Comparison of ENCODE assay signal across 18 cellular contexts in genomic region chr17:7002288-7003047, GRCh38. TPM values are rescaled to one million over a fixed set of nuclear protein-coding genes. Genes with fewer than 3 reads are reported as not detected.
A peak's percentile ranks its signal among the peaks of the same experiment; 100 is the strongest.
DNase-seq lines count a peak whose midpoint lies in the region; ATAC-seq, FAIRE-seq and TF ChIP-seq lines count a peak whose summit lies in the region.
"Had no signal": no experiment of that assay in that cellular context is flagged by ENCODE, and none has a peak within 500 bp of the region (broad histone marks: within the 10 kb centered on the region; RNA-seq: fewer than 3 reads in every experiment).

No MANE protein-coding gene starts in this region.

- H3K79me1 ChIP-seq in IMR-90 (ENCODE audit: low read depth in 1 of 2, low read length in 2 of 2): peaks cover 10 to 41% of the 10 kb centered on the region in 2 experiments

- TF ChIP-seq EP300 in HepG2 (IDR thresholded peaks at IDR 0.05; ENCODE audit: low read depth in 2 of 2, low read length in 2 of 2) (no peak), HepG2 (CRISPR knock-in tag; IDR thresholded peaks at IDR 0.05; ENCODE audit: borderline replicate concordance) (no peak)

- 95% methylated on average over 6 of the region's 6 CpGs for WGBS in HepG2 (ENCODE audit: low lambda C conversion rate)
- 89% methylated on average over 5 of the region's 6 CpGs for WGBS in right lobe of liver (ENCODE audit: insufficient coverage, low coverage, low lambda C conversion rate, missing lambda C conversion rate)
- WGBS in IMR-90 (ENCODE audit: extremely low coverage in 2 of 2, insufficient read length in 1 of 2), 2 experiments: 100% methylated on average over 3 of the region's 6 CpGs; no CpG with 5 or more reads in 1 of the 2 experiments

- dilution Hi-C loops in IMR-90 (cut with HindIII; ENCODE audit: low sequenced_read_pairs, unreplicated experiment): no loop called here

- H3K36me3 ChIP-seq in HepG2 (replicated peaks in 1 of 2; ENCODE audit: control insufficient read depth in 1 of 2, insufficient read depth in 2 of 2, low read length in 2 of 2) (peaks cover 16 to 46% of the 10 kb centered on the region in 2 experiments; a peak in 4 of 5 replicates), right lobe of liver (peaks cover 4 to 27% (median 12%) of the 10 kb centered on the region in 4 donors), IMR-90 (ENCODE audit: control insufficient read depth, insufficient read depth, low read length) (peaks cover 36% of the 10 kb centered on the region)

- H3K4me2 ChIP-seq in HepG2 (ENCODE audit: low read depth, low read length) (no peak overlapping the region), IMR-90 (ENCODE audit: low read depth, low read length) (no peak overlapping the region)
- H3K4me2 ChIP-seq: BLaER1 treated with 17β-estradiol and CSF1 and Interleukin-3, amounts not matched to agents 10 nM and 100 nM had no signal

- H3K23ac ChIP-seq in IMR-90 (ENCODE audit: low read depth, low read length): no peak overlapping the region

- no peak for TF ChIP-seq CTCF in HepG2 (CRISPR knock-in tag; IDR thresholded peaks at IDR 0.05)
- TF ChIP-seq CTCF in right lobe of liver (IDR thresholded peaks at IDR 0.05): no peak
- TF ChIP-seq CTCF in IMR-90 (conservative IDR thresholded peaks at IDR 0.05; ENCODE audit: low read depth, low read length): no peak

- no peaks in the 10 kb centered on the region for H3K9me1 ChIP-seq in IMR-90 (ENCODE audit: insufficient read depth, low read length)

- BruUV-seq in HepG2 (replicated peaks; lab: Mats Ljungman, UMichigan) (no TSS peak), IMR-90 (replicated peaks; lab: Mats Ljungman, UMichigan) (no TSS peak)

- no peak overlapping the region for H2BK20ac ChIP-seq in IMR-90 (ENCODE audit: low read depth, low read length)

- DNase-seq in HepG2 (ENCODE audit: low spot score) (no peak), right lobe of liver (no peak), IMR-90 (no peak), left colon (no peak), posterior vena cava (ENCODE audit: low spot score) (no peak), GF-D8 (lab: John Stamatoyannopoulos, UW) (no peak)
- DNase-seq in activated CD4-positive, alpha-beta T cell treated with anti-CD3 and anti-CD28 coated beads for 48 hours: no peak
- DNase-seq: 8988T, COR-L47, DMS153, DMS79 treated with DMSO at 0.1 percent for 48 hours, EL, HFFc6 had no signal

- TF ChIP-seq POLR2A in HepG2 (IDR thresholded peaks at IDR 0.05; ENCODE audit: insufficient read depth in 1 of 2, low read depth in 2 of 2, low read length in 2 of 2) (no peak), right lobe of liver (IDR thresholded peaks at IDR 0.05) (no peak), IMR-90 (IDR thresholded peaks at IDR 0.05; ENCODE audit: low read depth, low read length) (no peak)

- H3K4me3 ChIP-seq in HepG2 (replicated peaks in 1 of 3; ENCODE audit: insufficient read depth in 1 of 3, low read depth in 2 of 3, low read length in 3 of 3): no peak overlapping the region
- H3K4me3 ChIP-seq in right lobe of liver: no peak overlapping the region
- H3K4me3 ChIP-seq in IMR-90 (ENCODE audit: insufficient read depth, low read depth, low read length): no peak overlapping the region
- H3K4me3 ChIP-seq: BLaER1 treated with 17β-estradiol and CSF1 and Interleukin-3, amounts not matched to agents 10 nM and 100 nM had no signal

- intact Hi-C loops in HepG2 (cut with micrococcal nuclease; ENCODE audit: unreplicated experiment): no loop called here
- intact Hi-C loops in right lobe of liver (cut with DNase I): loop anchor here in 1 of 2 donors (10.0 kb wide), 2 partner anchors 88 to 338 kb away; no protein-coding TSS in a partner anchor
- intact Hi-C loops in IMR-90 (cut with micrococcal nuclease): no loop called here
- intact Hi-C loops in left colon (cut with DNase I, micrococcal nuclease): loop anchor here in 1 of 2 donors (5.0 kb wide), 1 partner anchor 90 kb away; no protein-coding TSS in a partner anchor
- intact Hi-C loops in posterior vena cava (cut with DNase I): loop anchor here (5.0 to 10.0 kb wide), 2 partner anchors 90 to 338 kb away; no protein-coding TSS in a partner anchor

- TF ChIP-seq RAD21 in HepG2 (CRISPR knock-in tag; IDR thresholded peaks at IDR 0.05) (no peak), IMR-90 (IDR thresholded peaks at IDR 0.05; ENCODE audit: low read length) (no peak)

- no peak overlapping the region for H3K18ac ChIP-seq in IMR-90 (ENCODE audit: low read depth, low read length)

- no peak overlapping the region for H4K91ac ChIP-seq in IMR-90 (ENCODE audit: insufficient read depth, low read depth, low read length)

- H4K20me1 ChIP-seq in HepG2 (ENCODE audit: insufficient read depth, low read length) (peaks cover 4% of the 10 kb centered on the region; the same call in 1 of the 2 replicates), IMR-90 (ENCODE audit: insufficient read depth, low read length) (peaks cover 25% of the 10 kb centered on the region)

- in situ Hi-C loops in HepG2 (cut with HindIII; ENCODE audit: extremely low pct_ligation_motif_present, low pct_unique_long_range_greater_than_20kb): loop anchor here (5.0 to 10.0 kb wide), 2 partner anchors 90 to 148 kb away; no protein-coding TSS in a partner anchor
- in situ Hi-C loops in IMR-90 (cut with MboI; ENCODE audit: low sequenced_read_pairs): no loop called here

- no peak overlapping the region for H4K5ac ChIP-seq in IMR-90 (ENCODE audit: low read depth, low read length)

- no peak for ATAC-seq in HepG2
- ATAC-seq in right lobe of liver: no peak
- ATAC-seq in IMR-90 (ENCODE audit: low read depth): no peak
- peak; percentile 74 for ATAC-seq in left colon

- no peak overlapping the region for H2AFZ ChIP-seq in HepG2 (ENCODE audit: low read length)
- H2AFZ ChIP-seq in IMR-90 (replicated peaks; ENCODE audit: low read length, poor library complexity): no peak overlapping the region

- no peak overlapping the region for H3K14ac ChIP-seq in IMR-90 (replicated peaks; ENCODE audit: low read depth, low read length)

- H3K56ac ChIP-seq in IMR-90 (ENCODE audit: extremely low read depth, insufficient read depth, low read length): no peak overlapping the region

- H4K8ac ChIP-seq in IMR-90 (ENCODE audit: low read depth in 2 of 2, low read length in 2 of 2): no peak overlapping the region

- H3K9me3 ChIP-seq in HepG2 (ENCODE audit: low read length) (no peaks in the 10 kb centered on the region), right lobe of liver (no peaks in the 10 kb centered on the region), IMR-90 (ENCODE audit: control insufficient read depth, insufficient read depth, low read length) (no peaks in the 10 kb centered on the region)
- H3K9me3 ChIP-seq: BLaER1 treated with 17β-estradiol and CSF1 and Interleukin-3, amounts not matched to agents 10 nM and 100 nM had no signal

- no peaks in the 10 kb centered on the region for H3K79me2 ChIP-seq in HepG2 (ENCODE audit: insufficient read depth, low read length)

- no peaks in the 10 kb centered on the region for H3K27me3 ChIP-seq in HepG2 (ENCODE audit: control insufficient read depth in 1 of 2, insufficient read depth in 2 of 2, low read length in 2 of 2)
- H3K27me3 ChIP-seq in right lobe of liver: no peaks in the 10 kb centered on the region
- H3K27me3 ChIP-seq in IMR-90 (ENCODE audit: control insufficient read depth, insufficient read depth, low read length): no peaks in the 10 kb centered on the region
- H3K27me3 ChIP-seq: BLaER1 treated with 17β-estradiol and CSF1 and Interleukin-3, amounts not matched to agents 10 nM and 100 nM had no signal

- H2BK120ac ChIP-seq in IMR-90 (ENCODE audit: low read depth, low read length): no peak overlapping the region

- H2BK5ac ChIP-seq in IMR-90 (ENCODE audit: low read depth, low read length, poor library complexity, severe bottlenecking): no peak overlapping the region

- no peak overlapping the region for H2AK5ac ChIP-seq in IMR-90 (ENCODE audit: low read depth, low read length)

- H3K9ac ChIP-seq in HepG2 (ENCODE audit: insufficient read depth, low read depth, low read length) (no peak overlapping the region), IMR-90 (ENCODE audit: low read depth, low read length) (no peak overlapping the region)
- H3K9ac ChIP-seq: BLaER1 treated with 17β-estradiol and CSF1 and Interleukin-3, amounts not matched to agents 10 nM and 100 nM had no signal

- no peak overlapping the region for H2BK15ac ChIP-seq in IMR-90 (ENCODE audit: low read depth, low read length)

- H3K27ac ChIP-seq in HepG2 (ENCODE audit: extremely low read length, insufficient read depth, low read length): no peak overlapping the region
- H3K27ac ChIP-seq in right lobe of liver: no peak overlapping the region
- no peak overlapping the region for H3K27ac ChIP-seq in IMR-90 (ENCODE audit: insufficient read depth, low read length)
- H3K27ac ChIP-seq: BLaER1 treated with 17β-estradiol and CSF1 and Interleukin-3, amounts not matched to agents 10 nM and 100 nM had no signal

- no peak overlapping the region for H2AK9ac ChIP-seq in IMR-90 (replicated peaks; ENCODE audit: low read depth, low read length, poor library complexity)

- H3K4me1 ChIP-seq in HepG2 (ENCODE audit: insufficient read depth, low read length) (no peaks in the 10 kb centered on the region), right lobe of liver (no peaks in the 10 kb centered on the region), IMR-90 (ENCODE audit: control insufficient read depth, insufficient read depth, low read length) (no peaks in the 10 kb centered on the region)

- no peak overlapping the region for H3K4ac ChIP-seq in IMR-90 (ENCODE audit: low read depth, low read length)

- POLR2A ChIA-PET in HepG2 (lab: Yijun Ruan, JAX): no interaction called here
- POLR2A ChIA-PET in IMR-90 (lab: Charles Lee; ENCODE audit: unreplicated experiment): no interaction called here

- FAIRE-seq in HepG2 (lab: Jason Lieb, UNC): no peak
- FAIRE-seq: D721Med, G401.6 had no signal

- CTCF ChIA-PET in HepG2 (lab: Yijun Ruan, JAX; ENCODE audit: low intra/inter-chr PET ratio, low total read pairs) (no interaction called here), IMR-90 (lab: Yijun Ruan, JAX) (interaction anchor here (0.7 to 3.0 kb wide), 2 partner anchors 13 to 92 kb away, joined by 3 to 18 read pairs; no protein-coding TSS in a partner anchor)

RNA-seq across cellular contexts. Expression of gene ALOX12, which starts 6.6 kb away (rescaled TPM):
- total RNA-seq in HepG2 (2016; rRNA removed; fragmentation: Illumina TruSeq; extraction: Trizol) (not detected in 2 replicates), right lobe of liver (under 1 TPM in 2 of 6 experiments, not detected in 4; 0.17 to 0.27 TPM), IMR-90 (2012; rRNA removed) (not detected in 2 replicates), left colon (not detected), posterior vena cava (under 1 TPM in 1 of 2 donors, not detected in 1; 0.14 TPM)
- not detected in 2 replicates for total RNA-seq in HepG2 (2016; cell fraction: cytosol; rRNA removed; fragmentation: Illumina TruSeq; extraction: Trizol; ENCODE audit: low read depth)
- total RNA-seq in HepG2 (2016; cell fraction: insoluble cytoplasmic fraction; rRNA removed; fragmentation: Illumina TruSeq; extraction: Trizol): not detected in 2 replicates
- total RNA-seq in HepG2 (2016; cell fraction: membrane; rRNA removed; fragmentation: Illumina TruSeq; extraction: Trizol): not detected in 2 replicates
- total RNA-seq in HepG2 (2016; cell fraction: nucleus; rRNA removed; fragmentation: Illumina TruSeq; extraction: Trizol): not detected in 2 replicates
- polyA plus RNA-seq in HepG2 (2011; rRNA removed) (not detected in 2 replicates), IMR-90 (2012; rRNA removed) (0.03 TPM in 1 of 2 replicates, not detected in the other)
- not detected in 2 replicates for polyA plus RNA-seq in HepG2 (2011; cell fraction: cytosol; rRNA removed)
- polyA plus RNA-seq in HepG2 (2011; cell fraction: nucleus; rRNA removed): not detected in 2 replicates
- 0.60 and 0.94 TPM in 2 replicates for polyA plus RNA-seq in HepG2 (2012)
- not detected in 2 replicates for polyA plus RNA-seq in HepG2 (2016; cell fraction: cytosol; fragmentation: Illumina TruSeq; extraction: Trizol; ENCODE audit: low read depth)
- polyA plus RNA-seq in HepG2 (2016; cell fraction: insoluble cytoplasmic fraction; fragmentation: Illumina TruSeq; extraction: Trizol; ENCODE audit: low read depth): not detected in 2 replicates
- polyA plus RNA-seq in HepG2 (2016; cell fraction: membrane; fragmentation: Illumina TruSeq; extraction: Trizol; ENCODE audit: low read depth): not detected in 2 replicates
- not detected in 2 replicates for polyA plus RNA-seq in HepG2 (2016; cell fraction: nucleus; fragmentation: Illumina TruSeq; extraction: Trizol; ENCODE audit: insufficient read depth, low read depth)
- polyA minus RNA-seq in HepG2 (2011; rRNA and poly(A)+ RNA removed; ENCODE audit: low replicate concordance): not detected in 2 replicates
- polyA minus RNA-seq in HepG2 (2011; cell fraction: cytosol; rRNA and poly(A)+ RNA removed): not detected in 2 replicates
- polyA minus RNA-seq in HepG2 (2011; cell fraction: nucleus; rRNA and poly(A)+ RNA removed): not detected in 2 replicates
- 0.03 TPM in 1 of 2 replicates, not detected in the other for polyA plus RNA-seq in IMR-90 (2012; cell fraction: cytosol; rRNA removed)
- polyA plus RNA-seq in IMR-90 (2012; cell fraction: nucleus; rRNA removed; ENCODE audit: low replicate concordance): 0.08 TPM in 1 of 2 replicates, not detected in the other
- total RNA-seq: CD4-positive, alpha-beta T cell; H4; HFFc6 had no signal

RNA-seq across cellular contexts. Expression of gene RNASEK, which starts 10.0 kb away (rescaled TPM):
- total RNA-seq in HepG2 (2016; rRNA removed; fragmentation: Illumina TruSeq; extraction: Trizol) (41.5 and 57.2 TPM in 2 replicates), right lobe of liver (100 to 1,000 TPM in 3 of 6 experiments, 10 to 100 TPM in 3; 72.5 to 141 (median 108) TPM), IMR-90 (2012; rRNA removed) (31.1 and 42.3 TPM in 2 replicates), left colon (100 to 1,000 TPM; 183 to 188 TPM), posterior vena cava (100 to 1,000 TPM; 153 to 154 TPM)
- total RNA-seq in HepG2 (2016; cell fraction: cytosol; rRNA removed; fragmentation: Illumina TruSeq; extraction: Trizol; ENCODE audit: low read depth): 41.7 and 49.8 TPM in 2 replicates
- 33.3 and 56.0 TPM in 2 replicates for total RNA-seq in HepG2 (2016; cell fraction: insoluble cytoplasmic fraction; rRNA removed; fragmentation: Illumina TruSeq; extraction: Trizol)
- total RNA-seq in HepG2 (2016; cell fraction: membrane; rRNA removed; fragmentation: Illumina TruSeq; extraction: Trizol): 52.1 and 66.6 TPM in 2 replicates
- total RNA-seq in HepG2 (2016; cell fraction: nucleus; rRNA removed; fragmentation: Illumina TruSeq; extraction: Trizol): 29.6 and 42.0 TPM in 2 replicates
- polyA plus RNA-seq in HepG2 (2011; rRNA removed) (113 and 121 TPM in 2 replicates), IMR-90 (2012; rRNA removed) (165 and 183 TPM in 2 replicates)
- polyA plus RNA-seq in HepG2 (2011; cell fraction: cytosol; rRNA removed): 136 and 149 TPM in 2 replicates
- 49.9 and 54.4 TPM in 2 replicates for polyA plus RNA-seq in HepG2 (2011; cell fraction: nucleus; rRNA removed)
- polyA plus RNA-seq in HepG2 (2012): 189 and 246 TPM in 2 replicates
- 191 and 227 TPM in 2 replicates for polyA plus RNA-seq in HepG2 (2016; cell fraction: cytosol; fragmentation: Illumina TruSeq; extraction: Trizol; ENCODE audit: low read depth)
- 118 and 137 TPM in 2 replicates for polyA plus RNA-seq in HepG2 (2016; cell fraction: insoluble cytoplasmic fraction; fragmentation: Illumina TruSeq; extraction: Trizol; ENCODE audit: low read depth)
- polyA plus RNA-seq in HepG2 (2016; cell fraction: membrane; fragmentation: Illumina TruSeq; extraction: Trizol; ENCODE audit: low read depth): 209 and 217 TPM in 2 replicates
- polyA plus RNA-seq in HepG2 (2016; cell fraction: nucleus; fragmentation: Illumina TruSeq; extraction: Trizol; ENCODE audit: insufficient read depth, low read depth): 191 and 216 TPM in 2 replicates
- polyA minus RNA-seq in HepG2 (2011; rRNA and poly(A)+ RNA removed; ENCODE audit: low replicate concordance): 81.4 and 128 TPM in 2 replicates
- polyA minus RNA-seq in HepG2 (2011; cell fraction: cytosol; rRNA and poly(A)+ RNA removed): 63.8 and 65.2 TPM in 2 replicates
- polyA minus RNA-seq in HepG2 (2011; cell fraction: nucleus; rRNA and poly(A)+ RNA removed): 32.3 and 33.3 TPM in 2 replicates
- polyA plus RNA-seq in IMR-90 (2012; cell fraction: cytosol; rRNA removed): 121 and 678 TPM in 2 replicates
- 126 and 148 TPM in 2 replicates for polyA plus RNA-seq in IMR-90 (2012; cell fraction: nucleus; rRNA removed; ENCODE audit: low replicate concordance)

RNA-seq across cellular contexts. Expression of gene BCL6B, which starts 20.4 kb away (rescaled TPM):
- total RNA-seq in HepG2 (2016; rRNA removed; fragmentation: Illumina TruSeq; extraction: Trizol): not detected in 2 replicates
- total RNA-seq in HepG2 (2016; cell fraction: cytosol; rRNA removed; fragmentation: Illumina TruSeq; extraction: Trizol; ENCODE audit: low read depth): not detected in 2 replicates
- not detected in 2 replicates for total RNA-seq in HepG2 (2016; cell fraction: insoluble cytoplasmic fraction; rRNA removed; fragmentation: Illumina TruSeq; extraction: Trizol)
- total RNA-seq in HepG2 (2016; cell fraction: membrane; rRNA removed; fragmentation: Illumina TruSeq; extraction: Trizol): not detected in 2 replicates
- total RNA-seq in HepG2 (2016; cell fraction: nucleus; rRNA removed; fragmentation: Illumina TruSeq; extraction: Trizol): not detected in 2 replicates
- polyA plus RNA-seq in HepG2 (2011; rRNA removed): not detected in 2 replicates
- not detected in 2 replicates for polyA plus RNA-seq in HepG2 (2011; cell fraction: cytosol; rRNA removed)
- not detected in 2 replicates for polyA plus RNA-seq in HepG2 (2011; cell fraction: nucleus; rRNA removed)
- polyA plus RNA-seq in HepG2 (2012): not detected in 2 replicates
- polyA plus RNA-seq in HepG2 (2016; cell fraction: cytosol; fragmentation: Illumina TruSeq; extraction: Trizol; ENCODE audit: low read depth): not detected in 2 replicates
- not detected in 2 replicates for polyA plus RNA-seq in HepG2 (2016; cell fraction: insoluble cytoplasmic fraction; fragmentation: Illumina TruSeq; extraction: Trizol; ENCODE audit: low read depth)
- polyA plus RNA-seq in HepG2 (2016; cell fraction: membrane; fragmentation: Illumina TruSeq; extraction: Trizol; ENCODE audit: low read depth): not detected in 2 replicates
- polyA plus RNA-seq in HepG2 (2016; cell fraction: nucleus; fragmentation: Illumina TruSeq; extraction: Trizol; ENCODE audit: insufficient read depth, low read depth): not detected in 2 replicates
- not detected in 2 replicates for polyA minus RNA-seq in HepG2 (2011; rRNA and poly(A)+ RNA removed; ENCODE audit: low replicate concordance)
- polyA minus RNA-seq in HepG2 (2011; cell fraction: cytosol; rRNA and poly(A)+ RNA removed): not detected in 2 replicates
- not detected in 2 replicates for polyA minus RNA-seq in HepG2 (2011; cell fraction: nucleus; rRNA and poly(A)+ RNA removed)
- 1 to 10 TPM in 5 of 6 experiments, under 1 TPM in 1; 0.71 to 3.5 (median 1.5) TPM for total RNA-seq in right lobe of liver
- not detected in 2 replicates for total RNA-seq in IMR-90 (2012; rRNA removed)
- not detected in 2 replicates for polyA plus RNA-seq in IMR-90 (2012; rRNA removed)
- not detected in 2 replicates for polyA plus RNA-seq in IMR-90 (2012; cell fraction: cytosol; rRNA removed)
- 0.10 TPM in 1 of 2 replicates, not detected in the other for polyA plus RNA-seq in IMR-90 (2012; cell fraction: nucleus; rRNA removed; ENCODE audit: low replicate concordance)
- total RNA-seq in left colon: 1 to 10 TPM; 2.0 to 2.6 TPM
- total RNA-seq in posterior vena cava: 10 to 100 TPM; 21.2 to 29.7 TPM
- total RNA-seq: CD4-positive, alpha-beta T cell; H4; HFFc6 had no signal

RNA-seq across cellular contexts. Expression of gene SLC16A13, which starts 33.3 kb away (rescaled TPM):
- total RNA-seq in HepG2 (2016; rRNA removed; fragmentation: Illumina TruSeq; extraction: Trizol): 1.9 and 3.0 TPM in 2 replicates
- total RNA-seq in HepG2 (2016; cell fraction: cytosol; rRNA removed; fragmentation: Illumina TruSeq; extraction: Trizol; ENCODE audit: low read depth): 0.51 and 0.71 TPM in 2 replicates
- total RNA-seq in HepG2 (2016; cell fraction: insoluble cytoplasmic fraction; rRNA removed; fragmentation: Illumina TruSeq; extraction: Trizol): 1.8 and 3.1 TPM in 2 replicates
- total RNA-seq in HepG2 (2016; cell fraction: membrane; rRNA removed; fragmentation: Illumina TruSeq; extraction: Trizol): 1.5 and 1.6 TPM in 2 replicates
- total RNA-seq in HepG2 (2016; cell fraction: nucleus; rRNA removed; fragmentation: Illumina TruSeq; extraction: Trizol): 5.5 and 6.1 TPM in 2 replicates
- 2.2 and 3.4 TPM in 2 replicates for polyA plus RNA-seq in HepG2 (2011; rRNA removed)
- 2.1 and 2.2 TPM in 2 replicates for polyA plus RNA-seq in HepG2 (2011; cell fraction: cytosol; rRNA removed)
- polyA plus RNA-seq in HepG2 (2011; cell fraction: nucleus; rRNA removed): 6.8 and 9.2 TPM in 2 replicates
- polyA plus RNA-seq in HepG2 (2012): 5.4 and 8.2 TPM in 2 replicates
- 0.70 and 1.4 TPM in 2 replicates for polyA plus RNA-seq in HepG2 (2016; cell fraction: cytosol; fragmentation: Illumina TruSeq; extraction: Trizol; ENCODE audit: low read depth)
- 5.9 and 6.3 TPM in 2 replicates for polyA plus RNA-seq in HepG2 (2016; cell fraction: insoluble cytoplasmic fraction; fragmentation: Illumina TruSeq; extraction: Trizol; ENCODE audit: low read depth)
- polyA plus RNA-seq in HepG2 (2016; cell fraction: membrane; fragmentation: Illumina TruSeq; extraction: Trizol; ENCODE audit: low read depth): 1.7 TPM in 2 replicates
- polyA plus RNA-seq in HepG2 (2016; cell fraction: nucleus; fragmentation: Illumina TruSeq; extraction: Trizol; ENCODE audit: insufficient read depth, low read depth): 15.2 and 15.6 TPM in 2 replicates
- 4.8 and 7.6 TPM in 2 replicates for polyA minus RNA-seq in HepG2 (2011; rRNA and poly(A)+ RNA removed; ENCODE audit: low replicate concordance)
- polyA minus RNA-seq in HepG2 (2011; cell fraction: cytosol; rRNA and poly(A)+ RNA removed): 2.9 and 4.4 TPM in 2 replicates
- polyA minus RNA-seq in HepG2 (2011; cell fraction: nucleus; rRNA and poly(A)+ RNA removed): 3.1 and 5.2 TPM in 2 replicates
- total RNA-seq in right lobe of liver: 10 to 100 TPM; 14.7 to 66.4 (median 39.5) TPM
- under 0.01 and 0.18 TPM in 2 replicates for total RNA-seq in IMR-90 (2012; rRNA removed)
- polyA plus RNA-seq in IMR-90 (2012; rRNA removed): 2.2 and 2.3 TPM in 2 replicates
- 1.8 and 3.5 TPM in 2 replicates for polyA plus RNA-seq in IMR-90 (2012; cell fraction: cytosol; rRNA removed)
- polyA plus RNA-seq in IMR-90 (2012; cell fraction: nucleus; rRNA removed; ENCODE audit: low replicate concordance): 4.2 and 6.8 TPM in 2 replicates
- 10 to 100 TPM in 1 of 2 donors, 1 to 10 TPM in 1; 9.0 to 10.0 TPM for total RNA-seq in left colon
- total RNA-seq in posterior vena cava: 1 to 10 TPM; 1.5 to 1.6 TPM

RNA-seq across cellular contexts. Expression of gene SLC16A11, which starts 41.4 kb away (rescaled TPM):
- total RNA-seq in HepG2 (2016; rRNA removed; fragmentation: Illumina TruSeq; extraction: Trizol) (not detected in 2 replicates), right lobe of liver (10 to 100 TPM in 1 of 6 experiments, 1 to 10 TPM in 4, under 1 TPM in 1; 0.84 to 10.2 (median 2.4) TPM), IMR-90 (2012; rRNA removed) (not detected in 2 replicates), left colon (under 1 TPM; 0.58 to 0.84 TPM), posterior vena cava (1 to 10 TPM in 1 of 2 donors, under 1 TPM in 1; 0.52 to 1.3 TPM)
- total RNA-seq in HepG2 (2016; cell fraction: cytosol; rRNA removed; fragmentation: Illumina TruSeq; extraction: Trizol; ENCODE audit: low read depth): not detected in 2 replicates
- total RNA-seq in HepG2 (2016; cell fraction: insoluble cytoplasmic fraction; rRNA removed; fragmentation: Illumina TruSeq; extraction: Trizol): not detected in 2 replicates
- not detected in 2 replicates for total RNA-seq in HepG2 (2016; cell fraction: membrane; rRNA removed; fragmentation: Illumina TruSeq; extraction: Trizol)
- not detected in 2 replicates for total RNA-seq in HepG2 (2016; cell fraction: nucleus; rRNA removed; fragmentation: Illumina TruSeq; extraction: Trizol)
- polyA plus RNA-seq in HepG2 (2011; rRNA removed) (not detected in 2 replicates), IMR-90 (2012; rRNA removed) (not detected in 2 replicates)
- not detected in 2 replicates for polyA plus RNA-seq in HepG2 (2011; cell fraction: cytosol; rRNA removed)
- not detected in 2 replicates for polyA plus RNA-seq in HepG2 (2011; cell fraction: nucleus; rRNA removed)
- 0.27 and 0.29 TPM in 2 replicates for polyA plus RNA-seq in HepG2 (2012)
- not detected in 2 replicates for polyA plus RNA-seq in HepG2 (2016; cell fraction: cytosol; fragmentation: Illumina TruSeq; extraction: Trizol; ENCODE audit: low read depth)
- not detected in 2 replicates for polyA plus RNA-seq in HepG2 (2016; cell fraction: insoluble cytoplasmic fraction; fragmentation: Illumina TruSeq; extraction: Trizol; ENCODE audit: low read depth)
- not detected in 2 replicates for polyA plus RNA-seq in HepG2 (2016; cell fraction: membrane; fragmentation: Illumina TruSeq; extraction: Trizol; ENCODE audit: low read depth)
- polyA plus RNA-seq in HepG2 (2016; cell fraction: nucleus; fragmentation: Illumina TruSeq; extraction: Trizol; ENCODE audit: insufficient read depth, low read depth): not detected in 2 replicates
- polyA minus RNA-seq in HepG2 (2011; rRNA and poly(A)+ RNA removed; ENCODE audit: low replicate concordance): not detected in 2 replicates
- not detected in 2 replicates for polyA minus RNA-seq in HepG2 (2011; cell fraction: cytosol; rRNA and poly(A)+ RNA removed)
- not detected in 2 replicates for polyA minus RNA-seq in HepG2 (2011; cell fraction: nucleus; rRNA and poly(A)+ RNA removed)
- 0.07 TPM in 1 of 2 replicates, not detected in the other for polyA plus RNA-seq in IMR-90 (2012; cell fraction: cytosol; rRNA removed)
- polyA plus RNA-seq in IMR-90 (2012; cell fraction: nucleus; rRNA removed; ENCODE audit: low replicate concordance): 0.08 and 0.35 TPM in 2 replicates
- total RNA-seq: H4, HFFc6 had no signal

Comparison
In these comparisons a context has a peak if more than half of its experiments do, and no peak if none do; other contexts are left out.
1. RNA of gene BCL6B, which starts 20.4 kb away (total RNA-seq): 21.2 to 29.7 TPM in posterior vena cava; 2.0 to 2.6 TPM in left colon, 0.71 to 3.5 TPM in right lobe of liver, not detected in HepG2 and not detected in IMR-90; every median in the first group is over 4 times any median in the second.
2. intact Hi-C loops: an anchor here in posterior vena cava (5.0 to 10.0 kb wide); none called in HepG2 and IMR-90.